ENCODE assay signal across 28 cellular contexts in the genomic region with DNA sequence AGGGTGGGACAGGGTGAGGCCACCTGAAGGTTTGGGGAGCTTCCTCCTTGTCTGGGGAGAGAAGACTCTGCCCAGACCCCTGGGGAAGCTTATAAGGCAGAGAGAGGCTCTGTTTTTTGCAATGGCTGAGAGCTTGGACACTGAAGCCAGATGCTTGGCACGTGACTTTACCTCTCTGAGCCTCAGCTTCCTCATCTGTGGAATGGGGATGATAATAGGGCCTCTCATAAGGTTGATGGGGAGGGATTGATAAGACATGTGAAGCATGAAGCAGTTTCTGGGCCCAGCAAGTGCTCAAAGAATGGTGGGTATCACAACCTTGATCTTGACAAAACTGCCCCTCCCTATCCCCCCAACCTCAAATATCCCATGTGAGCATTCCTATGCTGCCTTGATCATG.
"Had no signal": no experiment of that assay in that cellular context is flagged by ENCODE, and none has a peak within 500 bp of the region (broad histone marks: within the 10 kb centered on the region; RNA-seq: fewer than 3 reads in every experiment).

No MANE protein-coding gene starts in this region.

- H3K36me3 Mint-ChIP-seq: stimulated activated effector memory CD8-positive, alpha-beta T cell treated with anti-CD3 and anti-CD28 coated beads, Interleukin-12 subunit alpha, Interleukin-12 subunit beta, amount 100 ng/mL, for 72 hours; stimulated activated memory B cell treated with anti-CD40 and anti-IgM and Interleukin-4, amounts not matched to agents 10 μg/mL and 1 μg/mL and 100 μg/mL, for 72 hours; stimulated activated naive B cell treated with anti-CD40 and anti-IgM and Interleukin-4, amounts not matched to agents 10 μg/mL and 1 μg/mL and 100 μg/mL, for 72 hours; type B pancreatic cell had no signal

- H3K36me3 ChIP-seq: stomach, suprapubic skin, thoracic aorta, thyroid gland, tibial nerve, transverse colon, upper lobe of left lung, upper lobe of right lung, uterus, vagina had no signal

- H3K4me3 ChIP-seq: stomach, suprapubic skin, testis, thoracic aorta, thyroid gland, tibial nerve, transverse colon, upper lobe of left lung, upper lobe of right lung, uterus, vagina had no signal

- H3K27me3 ChIP-seq: testis, thyroid gland, upper lobe of left lung, vagina had no signal

- FAIRE-seq: urothelium cell line had no signal

- H3K4me3 Mint-ChIP-seq: stimulated activated effector memory CD8-positive, alpha-beta T cell treated with anti-CD3 and anti-CD28 coated beads, Interleukin-12 subunit alpha, Interleukin-12 subunit beta, amount 100 ng/mL, for 72 hours; stimulated activated memory B cell treated with anti-CD40 and anti-IgM and Interleukin-4, amounts not matched to agents 10 μg/mL and 1 μg/mL and 100 μg/mL, for 72 hours; stimulated activated naive B cell treated with anti-CD40 and anti-IgM and Interleukin-4, amounts not matched to agents 10 μg/mL and 1 μg/mL and 100 μg/mL, for 72 hours; stimulated activated naive CD8-positive, alpha-beta T cell treated with anti-CD3 and anti-CD28 coated beads, Interleukin-15, amount 100 ng/mL, for 72 hours; stimulated activated naive CD8-positive, alpha-beta T cell treated with anti-CD3 and anti-CD28 coated beads, Interleukin-15, Interleukin-2, amounts not matched to agents 100 ng/mL and 50 ng/mL, for 24 hours; type B pancreatic cell had no signal

- H3K27ac ChIP-seq: stomach, suprapubic skin, testis, thoracic aorta, thyroid gland, tibial nerve, transverse colon, upper lobe of left lung, upper lobe of right lung, uterus, vagina had no signal

- DNase-seq: stimulated activated CD4-positive, alpha-beta T cell treated with anti-CD3 and anti-CD28 coated beads, Interleukin-2, amount 100 ng/mL, for 48 hours; stimulated activated CD4-positive, alpha-beta T cell treated with anti-CD3 and anti-CD28 coated beads, Interleukin-4, amount 100 ng/mL, for 1 hour; stimulated activated CD4-positive, alpha-beta T cell treated with anti-CD3 and anti-CD28 coated beads, Interleukin-4, amount 100 ng/mL, for 24 hours; stimulated activated CD4-positive, alpha-beta T cell treated with anti-CD3 and anti-CD28 coated beads, Interleukin-4, amount 100 ng/mL, for 4 hours; stimulated activated CD8-positive, alpha-beta memory T cell treated with anti-CD3 and anti-CD28 coated beads, Interleukin-4, amount 100 ng/mL, for 48 hours; stimulated activated naive B cell treated with anti-CD40 and anti-IgM and Interleukin-4, amounts not matched to agents 10 μg/mL and 1 μg/mL and 100 μg/mL, for 72 hours; stimulated activated naive CD4-positive, alpha-beta T cell; stimulated activated naive CD4-positive, alpha-beta T cell treated with Interleukin-2 at 50 U/mL for 16 hours; stimulated activated naive CD8-positive, alpha-beta T cell treated with anti-CD3 and anti-CD28 coated beads, Interleukin-15, amount 100 ng/mL, for 72 hours; stimulated activated naive CD8-positive, alpha-beta T cell treated with anti-CD3 and anti-CD28 coated beads, Interleukin-15, Interleukin-2, amounts not matched to agents 100 U/mL and 50 U/mL, for 24 hours; stomach; substantia nigra; testis; thyroid gland; transverse colon; trophoblast cell; upper lobe of left lung; upper lobe of right lung; uterus had no signal

- H3K9me3 Mint-ChIP-seq: stimulated activated effector memory CD8-positive, alpha-beta T cell treated with anti-CD3 and anti-CD28 coated beads, Interleukin-12 subunit alpha, Interleukin-12 subunit beta, amount 100 ng/mL, for 72 hours; stimulated activated memory B cell treated with anti-CD40 and anti-IgM and Interleukin-4, amounts not matched to agents 10 μg/mL and 1 μg/mL and 100 μg/mL, for 72 hours; stimulated activated naive B cell treated with anti-CD40 and anti-IgM and Interleukin-4, amounts not matched to agents 10 μg/mL and 1 μg/mL and 100 μg/mL, for 72 hours; stimulated activated naive CD8-positive, alpha-beta T cell treated with anti-CD3 and anti-CD28 coated beads, Interleukin-15, amount 100 ng/mL, for 72 hours; stimulated activated naive CD8-positive, alpha-beta T cell treated with anti-CD3 and anti-CD28 coated beads, Interleukin-15, Interleukin-2, amounts not matched to agents 100 ng/mL and 50 ng/mL, for 24 hours; type B pancreatic cell had no signal

- H3K4me1 ChIP-seq: stomach, suprapubic skin, testis, thyroid gland, tibial nerve, transverse colon, upper lobe of left lung, upper lobe of right lung, uterus, vagina had no signal

- H3K9me3 ChIP-seq: stomach, suprapubic skin, testis, thoracic aorta, thyroid gland, tibial nerve, transverse colon, upper lobe of left lung, upper lobe of right lung, uterus, vagina had no signal

- ATAC-seq: stimulated activated effector memory CD8-positive, alpha-beta T cell treated with anti-CD3 and anti-CD28 coated beads, Interleukin-12 subunit alpha, Interleukin-12 subunit beta, amount 100 ng/mL, for 72 hours; stimulated activated memory B cell treated with anti-CD40 and anti-IgM and Interleukin-4, amounts not matched to agents 10 μg/mL and 1 μg/mL and 100 μg/mL, for 72 hours; stimulated activated naive B cell treated with anti-CD40 and anti-IgM and Interleukin-4, amounts not matched to agents 10 μg/mL and 1 μg/mL and 100 μg/mL, for 72 hours; stimulated activated naive CD8-positive, alpha-beta T cell treated with anti-CD3 and anti-CD28 coated beads, Interleukin-15, amount 100 ng/mL, for 72 hours; stimulated activated naive CD8-positive, alpha-beta T cell treated with anti-CD3 and anti-CD28 coated beads, Interleukin-15, Interleukin-2, amounts not matched to agents 100 U/mL and 50 U/mL, for 24 hours; upper lobe of right lung had no signal

- H3K27ac Mint-ChIP-seq: stimulated activated effector memory CD8-positive, alpha-beta T cell treated with anti-CD3 and anti-CD28 coated beads, Interleukin-12 subunit alpha, Interleukin-12 subunit beta, amount 100 ng/mL, for 72 hours; stimulated activated memory B cell treated with anti-CD40 and anti-IgM and Interleukin-4, amounts not matched to agents 10 μg/mL and 1 μg/mL and 100 μg/mL, for 72 hours; stimulated activated naive B cell treated with anti-CD40 and anti-IgM and Interleukin-4, amounts not matched to agents 10 μg/mL and 1 μg/mL and 100 μg/mL, for 72 hours; stimulated activated naive CD8-positive, alpha-beta T cell treated with anti-CD3 and anti-CD28 coated beads, Interleukin-15, Interleukin-2, amounts not matched to agents 100 ng/mL and 50 ng/mL, for 24 hours; type B pancreatic cell had no signal

- H3K4me1 Mint-ChIP-seq: stimulated activated effector memory CD8-positive, alpha-beta T cell treated with anti-CD3 and anti-CD28 coated beads, Interleukin-12 subunit alpha, Interleukin-12 subunit beta, amount 100 ng/mL, for 72 hours; stimulated activated memory B cell treated with anti-CD40 and anti-IgM and Interleukin-4, amounts not matched to agents 10 μg/mL and 1 μg/mL and 100 μg/mL, for 72 hours had no signal
